In the genomic region with DNA sequence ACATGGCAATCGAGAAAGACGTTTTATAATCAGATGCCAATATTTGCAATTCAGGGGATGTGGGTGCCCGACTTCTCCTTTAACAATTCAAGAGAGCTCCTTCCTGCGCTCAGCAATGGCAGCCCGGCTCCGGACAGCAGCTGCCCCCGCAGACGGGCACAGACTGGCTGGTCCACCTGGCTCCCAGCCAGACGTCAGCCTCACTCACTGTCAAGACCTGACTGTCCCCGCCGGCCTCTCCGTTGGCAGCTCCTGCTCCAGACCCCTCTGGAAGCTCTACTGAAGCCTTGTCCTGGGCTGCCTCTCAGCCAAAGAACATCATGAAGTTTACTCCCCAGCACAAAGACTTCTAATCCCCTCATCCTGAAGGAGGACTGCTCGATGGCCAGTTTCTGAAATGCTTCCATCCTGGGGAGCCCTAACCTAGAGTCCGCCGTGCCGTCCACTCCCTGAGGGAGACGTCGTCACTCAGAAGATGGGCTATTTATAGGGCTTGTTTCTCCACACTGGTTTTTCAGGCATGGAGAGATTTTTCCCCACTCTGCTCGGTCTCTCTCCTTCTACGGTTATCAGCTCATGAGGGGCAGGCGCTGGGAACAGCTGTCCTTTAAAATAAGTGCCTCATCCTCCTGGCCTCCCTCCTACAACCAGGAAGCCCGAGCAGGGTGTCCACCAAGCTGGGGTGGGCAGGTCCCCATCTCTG, we compare ENCODE assay signal across 13 cellular contexts.
A peak's percentile ranks its signal among the peaks of the same experiment; 100 is the strongest.
DNase-seq lines count a peak whose midpoint lies in the region; ATAC-seq, FAIRE-seq and TF ChIP-seq lines count a peak whose summit lies in the region.
"Had no signal": no experiment of that assay in that cellular context is flagged by ENCODE, and none has a peak within 500 bp of the region (broad histone marks: within the 10 kb centered on the region; RNA-seq: fewer than 3 reads in every experiment).

No MANE protein-coding gene starts in this region.

- peaks cover 77% of the 10 kb centered on the region for H3K36me3 ChIP-seq in WERI-Rb-1
- H3K36me3 ChIP-seq in esophagus (ENCODE audit: control insufficient read depth in 2 of 2, insufficient read depth in 2 of 2, low read length in 1 of 2), result peaks cover 10 to 33% of the 10 kb centered on the region in 2 donors
- H3K36me3 ChIP-seq in muscle layer of colon (ENCODE audit: insufficient read depth, low read length), result peaks cover 57% of the 10 kb centered on the region
- peaks cover 16 to 68% (median 43%) of the 10 kb centered on the region in 3 donors for H3K36me3 ChIP-seq in tibial artery
- H3K36me3 ChIP-seq in HepG2 (replicated peaks in 1 of 2; ENCODE audit: control insufficient read depth in 1 of 2, insufficient read depth in 2 of 2, low read length in 2 of 2), result peaks cover 3 to 17% of the 10 kb centered on the region in 2 experiments; a peak in 3 of 5 replicates

- intact Hi-C loops in tibial artery (cut with DNase I; ENCODE audit: low total_unique reads), result loop anchor here (5.0 kb wide), 1 partner anchor 34 kb away; no protein-coding TSS in a partner anchor
- intact Hi-C loops in HepG2 (cut with micrococcal nuclease; ENCODE audit: unreplicated experiment), result no loop called here

- POLR2A ChIA-PET in HepG2 (lab: Yijun Ruan, JAX), result no interaction called here

- no peak for DNase-seq in WERI-Rb-1
- DNase-seq in tibial artery, result peak in 1 of 2 donors; percentile 87
- no peak for DNase-seq in erythroblast (lab: John Stamatoyannopoulos, UW)
- no peak for DNase-seq in NCI-H510A treated with DMSO at 0.1 percent for 48 hours (lab: John Stamatoyannopoulos, UW)
- DNase-seq in HepG2 (ENCODE audit: low spot score), result no peak
- DNase-seq: naive thymus-derived CD8-positive, alpha-beta T cell; NCI-H446 treated with DMSO at 0.1 percent for 48 hours; stimulated activated CD4-positive, alpha-beta T cell treated with anti-CD3 and anti-CD28 coated beads, Interleukin-4, amount 100 ng/mL, for 1 hour had no signal

- H3K27me3 ChIP-seq in WERI-Rb-1 (ENCODE audit: insufficient read depth, low read depth, severe bottlenecking) (no peaks in the 10 kb centered on the region), esophagus (ENCODE audit: control insufficient read depth in 1 of 2, insufficient read depth in 2 of 2, low read length in 2 of 2) (no peaks in the 10 kb centered on the region), muscle layer of colon (ENCODE audit: control insufficient read depth in 1 of 2, insufficient read depth in 2 of 2, low read length in 2 of 2) (no peaks in the 10 kb centered on the region), tibial artery (no peaks in the 10 kb centered on the region), HepG2 (ENCODE audit: control insufficient read depth in 1 of 2, insufficient read depth in 2 of 2, low read length in 2 of 2) (no peaks in the 10 kb centered on the region)

- ATAC-seq in GM19351 (IDR thresholded peaks at IDR 0.05; ENCODE audit: unreplicated experiment) (no peak), HepG2 (no peak)
- ATAC-seq: activated T-helper 17 cell treated with anti-CD3 and anti-CD28 coated beads, Interleukin-2, amount 50 U/mL, for 72 hours; naive thymus-derived CD8-positive, alpha-beta T cell had no signal

- TF ChIP-seq EP300 in HepG2 (IDR thresholded peaks at IDR 0.05; ENCODE audit: low read depth in 2 of 2, low read length in 2 of 2) (no peak), HepG2 (CRISPR knock-in tag; IDR thresholded peaks at IDR 0.05; ENCODE audit: borderline replicate concordance) (no peak)

- TF ChIP-seq CTCF in WERI-Rb-1 (IDR thresholded peaks at IDR 0.05; ENCODE audit: low read depth, low read length) (no peak), tibial artery (IDR thresholded peaks at IDR 0.05) (no peak), HepG2 (CRISPR knock-in tag; IDR thresholded peaks at IDR 0.05) (no peak)

- BruUV-seq in HepG2 (replicated peaks; lab: Mats Ljungman, UMichigan), result no TSS peak

- no peaks in the 10 kb centered on the region for H4K20me1 ChIP-seq in HepG2 (ENCODE audit: insufficient read depth, low read length)

- H3K27ac ChIP-seq in WERI-Rb-1, result peak overlapping the region; percentile 99
- H3K27ac ChIP-seq in esophagus (ENCODE audit: low read depth in 2 of 2, low read length in 1 of 2), result peak overlapping the region; percentile 69 to 92
- H3K27ac ChIP-seq in muscle layer of colon (ENCODE audit: low read depth, low read length), result peak overlapping the region; percentile 87
- peak overlapping the region; percentile 83 to 92 for H3K27ac ChIP-seq in tibial artery
- H3K27ac ChIP-seq in HepG2 (ENCODE audit: extremely low read length, insufficient read depth, low read length), result no peak overlapping the region

- H3K4me2 ChIP-seq in HepG2 (ENCODE audit: low read depth, low read length), result no peak overlapping the region

- no peak overlapping the region for H2AFZ ChIP-seq in HepG2 (ENCODE audit: low read length)

- H3K4me1 ChIP-seq in esophagus (ENCODE audit: control insufficient read depth in 2 of 2, insufficient read depth in 2 of 2, low read length in 1 of 2), result peaks cover 2 to 15% of the 10 kb centered on the region in 2 donors
- H3K4me1 ChIP-seq in muscle layer of colon (ENCODE audit: insufficient read depth, low read length), result peaks cover 48% of the 10 kb centered on the region
- H3K4me1 ChIP-seq in tibial artery, result peaks cover 0 to 70% (median 52%) of the 10 kb centered on the region in 4 donors
- peaks cover 25% of the 10 kb centered on the region for H3K4me1 ChIP-seq in HepG2 (ENCODE audit: insufficient read depth, low read length)

- H3K9ac ChIP-seq in muscle layer of colon (ENCODE audit: low read length) (no peak overlapping the region), HepG2 (ENCODE audit: insufficient read depth, low read depth, low read length) (no peak overlapping the region)

- in situ Hi-C loops in HepG2 (cut with HindIII; ENCODE audit: extremely low pct_ligation_motif_present, low pct_unique_long_range_greater_than_20kb), result no loop called here

- CTCF ChIA-PET in HepG2 (lab: Yijun Ruan, JAX; ENCODE audit: low intra/inter-chr PET ratio, low total read pairs), result no interaction called here

- no peak for FAIRE-seq in HepG2 (lab: Jason Lieb, UNC)
- FAIRE-seq: GM12891 had no signal

- WGBS in esophagus, 2 donors, result 75 to 79% methylated on average over 22 of the region's 22 CpGs
- 97% methylated on average over 16 of the region's 22 CpGs for WGBS in HepG2 (ENCODE audit: low lambda C conversion rate)

- no peak for TF ChIP-seq POLR2A in erythroblast (IDR thresholded peaks at IDR 0.05; ENCODE audit: low read length)
- TF ChIP-seq POLR2A in HepG2 (IDR thresholded peaks at IDR 0.05; ENCODE audit: insufficient read depth in 1 of 2, low read depth in 2 of 2, low read length in 2 of 2), result no peak

- TF ChIP-seq RAD21 in HepG2 (CRISPR knock-in tag; IDR thresholded peaks at IDR 0.05), result no peak

- H3K9me3 ChIP-seq in WERI-Rb-1 (ENCODE audit: severe bottlenecking) (peaks cover 8% of the 10 kb centered on the region), esophagus (ENCODE audit: control insufficient read depth in 2 of 2, insufficient read depth in 1 of 2, low read depth in 1 of 2, low read length in 1 of 2) (no peaks in the 10 kb centered on the region), muscle layer of colon (ENCODE audit: low read length) (no peaks in the 10 kb centered on the region), tibial artery (no peaks in the 10 kb centered on the region), HepG2 (ENCODE audit: low read length) (no peaks in the 10 kb centered on the region)

- no peaks in the 10 kb centered on the region for H3K79me2 ChIP-seq in HepG2 (ENCODE audit: insufficient read depth, low read length)

- H3K4me3 ChIP-seq in WERI-Rb-1 (ENCODE audit: low read depth, low read length) (no peak overlapping the region), esophagus (ENCODE audit: low read depth in 1 of 2, low read length in 2 of 2) (no peak overlapping the region), muscle layer of colon (ENCODE audit: low read depth in 1 of 2, low read length in 2 of 2) (no peak overlapping the region), tibial artery (peak overlapping the region; percentile 34 to 47), HepG2 (replicated peaks in 1 of 3; ENCODE audit: insufficient read depth in 1 of 3, low read depth in 2 of 3, low read length in 3 of 3) (no peak overlapping the region)

TF ChIP-seq in HepG2, 621 proteins besides CTCF, POLR2A, EP300 and RAD21 (continues in another document):
- TF ChIP-seq SCMH1 (CRISPR knock-in tag; IDR thresholded peaks at IDR 0.05; ENCODE audit: borderline replicate concordance) (no peak), ZFP36L1 (CRISPR knock-in tag; IDR thresholded peaks at IDR 0.05) (no peak), ZNF468 (CRISPR knock-in tag; IDR thresholded peaks at IDR 0.05) (no peak), AGO1 (IDR thresholded peaks at IDR 0.05; ENCODE audit: low read depth, low read length, poor library complexity, severe bottlenecking) (no peak), SMARCC2 (IDR thresholded peaks at IDR 0.05) (no peak), ZNF678 (CRISPR knock-in tag; IDR thresholded peaks at IDR 0.05) (no peak), MXD4 (CRISPR knock-in tag; IDR thresholded peaks at IDR 0.05) (no peak), HBP1 (CRISPR knock-in tag; IDR thresholded peaks at IDR 0.05; ENCODE audit: low read depth) (no peak), ZNF251 (CRISPR knock-in tag; IDR thresholded peaks at IDR 0.05) (no peak), DR1 (CRISPR knock-in tag; IDR thresholded peaks at IDR 0.05) (no peak), XBP1 (CRISPR knock-in tag; IDR thresholded peaks at IDR 0.05) (no peak), HES4 (CRISPR knock-in tag; IDR thresholded peaks at IDR 0.05; ENCODE audit: borderline replicate concordance) (no peak), HNRNPH1 (optimal IDR thresholded peaks at IDR 0.05; ENCODE audit: low read depth, low read length) (no peak), ZFP82 (CRISPR knock-in tag; IDR thresholded peaks at IDR 0.05; ENCODE audit: borderline replicate concordance) (no peak), ZNF232 (CRISPR knock-in tag; IDR thresholded peaks at IDR 0.05; ENCODE audit: borderline replicate concordance) (no peak), REPIN1 (CRISPR knock-in tag; IDR thresholded peaks at IDR 0.05; ENCODE audit: borderline replicate concordance, low read depth) (no peak), ZNF296 (CRISPR knock-in tag; conservative IDR thresholded peaks at IDR 0.05) (no peak)

Comparison
In these comparisons a context has a peak if more than half of its experiments do, and no peak if none do; other contexts are left out.
1. H3K4me3 ChIP-seq: peak in tibial artery (2 of 2); none in WERI-Rb-1 (single experiment), esophagus (0 of 2), muscle layer of colon (0 of 2) and HepG2 (0 of 3).